27 cellular contexts compared by ENCODE assay signal in genomic region chr3:143654906-143655305, GRCh38.
DNase-seq lines count a peak whose midpoint lies in the region; TF ChIP-seq lines count a peak whose summit lies in the region.
"Had no signal": no experiment of that assay in that cellular context is flagged by ENCODE, and none has a peak within 500 bp of the region (broad histone marks: within the 10 kb centered on the region; RNA-seq: fewer than 3 reads in every experiment).

No MANE protein-coding gene starts in this region.

- no peaks in the 10 kb centered on the region for H3K27me3 ChIP-seq in adipocyte (replicated peaks; ENCODE audit: control insufficient read depth, insufficient read depth, low read length)
- H3K27me3 ChIP-seq: spleen had no signal

- POLR2A ChIA-PET in OCI-LY7 (lab: Charles Lee), result no interaction called here

- no TSS peak for BruUV-seq in OCI-LY7 (replicated peaks; lab: Mats Ljungman, UMichigan)

- H3K9me3 ChIP-seq in adipocyte (ENCODE audit: control insufficient read depth, low read length), result peaks cover 2% of the 10 kb centered on the region
- no peaks in the 10 kb centered on the region for H3K9me3 ChIP-seq in OCI-LY7 (ENCODE audit: low read length)
- H3K9me3 ChIP-seq: psoas muscle, spleen had no signal

- H3K27ac ChIP-seq in OCI-LY7 (ENCODE audit: low read depth, low read length, poor library complexity, severe bottlenecking), result no peak overlapping the region
- H3K27ac ChIP-seq: coronary artery, HL-60, psoas muscle, spleen had no signal

- no peaks in the 10 kb centered on the region for H4K20me1 ChIP-seq in OCI-LY7 (ENCODE audit: insufficient read depth, low read length)

- no peaks in the 10 kb centered on the region for H3K9me2 ChIP-seq in OCI-LY7 (ENCODE audit: insufficient read depth, low read length)

- DNase-seq in Daoy (ENCODE audit: low read depth) (peak; percentile 7), adipocyte (ENCODE audit: low read depth) (peak; percentile 36), foreskin fibroblast (peak; percentile 37 to 57), putamen (ENCODE audit: low spot score) (peak; percentile 64), OCI-LY7 (ENCODE audit: low spot score) (no peak), NCI-H1417 treated with DMSO at 0.1 percent for 48 hours (lab: John Stamatoyannopoulos, UW) (no peak), NOMO-1 treated with dmso at 0.1 percent for 144 hours (lab: John Stamatoyannopoulos, UW; ENCODE audit: unreplicated experiment) (no peak), NCI-H774 (lab: John Stamatoyannopoulos, UW) (no peak)
- DNase-seq: ACHN; activated CD4-positive, alpha-beta memory T cell treated with anti-CD3 and anti-CD28 coated beads, Interleukin-2, amount 10 ng/mL, durations not matched to agents 7 days and 5 days; activated effector memory CD4-positive, alpha-beta T cell treated with Interleukin-2 at 50 U/mL for 16 hours; glutamatergic neuron; left cardiac atrium; NCI-H1092 treated with DMSO at 0.1 percent for 48 hours; NCI-H2029 treated with DMSO at 0.1 percent for 48 hours; NCI-H345; NCI-H82; OCI-M1; psoas muscle; SHP77; spleen; stimulated activated CD4-positive, alpha-beta T cell treated with anti-CD3 and anti-CD28 coated beads, Interleukin-2, amount 100 ng/mL, for 48 hours; stimulated activated naive CD4-positive, alpha-beta T cell; SW 1271; T1000 had no signal

- CTCF ChIA-PET in OCI-LY7 (lab: Charles Lee; ENCODE audit: unreplicated experiment), result no interaction called here

- no peak overlapping the region for H3K4me2 ChIP-seq in OCI-LY7 (ENCODE audit: low read length)

- intact Hi-C loops in OCI-LY7 (cut with micrococcal nuclease; ENCODE audit: unreplicated experiment), result no loop called here

- TF ChIP-seq CTCF in foreskin fibroblast (IDR thresholded peaks at IDR 0.05; ENCODE audit: low read depth, low read length) (no peak), OCI-LY7 (conservative IDR thresholded peaks at IDR 0.05; ENCODE audit: low read length) (no peak)

- H2AFZ ChIP-seq in OCI-LY7 (ENCODE audit: low read length), result no peak overlapping the region

- H3K9ac ChIP-seq in adipocyte (ENCODE audit: low read length), result peak overlapping the region; percentile 88

- H3K4me3 ChIP-seq in adipocyte (ENCODE audit: low read length) (no peak overlapping the region), foreskin fibroblast (ENCODE audit: low read depth in 1 of 2, low read length in 2 of 2) (no peak overlapping the region), OCI-LY7 (ENCODE audit: low read depth, low read length, poor library complexity, severe bottlenecking) (no peak overlapping the region)
- H3K4me3 ChIP-seq: coronary artery, psoas muscle, spleen had no signal

- H3K79me2 ChIP-seq in OCI-LY7 (ENCODE audit: insufficient read depth, low read depth, low read length), result no peaks in the 10 kb centered on the region

- H3K36me3 ChIP-seq in adipocyte (ENCODE audit: control insufficient read depth, insufficient read depth, low read length, severe bottlenecking) (peaks cover 3% of the 10 kb centered on the region), OCI-LY7 (ENCODE audit: insufficient read depth, low read length) (no peaks in the 10 kb centered on the region)

- H3K4me1 ChIP-seq in adipocyte (ENCODE audit: control insufficient read depth, insufficient read depth, low read length) (peaks cover 93% of the 10 kb centered on the region), OCI-LY7 (ENCODE audit: insufficient read depth, low read length, poor library complexity, severe bottlenecking) (no peaks in the 10 kb centered on the region)
- H3K4me1 ChIP-seq: psoas muscle had no signal

Comparison
In these comparisons a context has a peak if more than half of its experiments do, and no peak if none do; other contexts are left out.
1. DNase-seq: peak in Daoy (single experiment), adipocyte (single experiment), foreskin fibroblast (2 of 2) and putamen (single experiment); none in OCI-LY7 (single experiment), NCI-H1417 treated with DMSO at 0.1 percent for 48 hours (single experiment), NOMO-1 treated with dmso at 0.1 percent for 144 hours (single experiment) and NCI-H774 (single experiment).